In the genomic region with DNA sequence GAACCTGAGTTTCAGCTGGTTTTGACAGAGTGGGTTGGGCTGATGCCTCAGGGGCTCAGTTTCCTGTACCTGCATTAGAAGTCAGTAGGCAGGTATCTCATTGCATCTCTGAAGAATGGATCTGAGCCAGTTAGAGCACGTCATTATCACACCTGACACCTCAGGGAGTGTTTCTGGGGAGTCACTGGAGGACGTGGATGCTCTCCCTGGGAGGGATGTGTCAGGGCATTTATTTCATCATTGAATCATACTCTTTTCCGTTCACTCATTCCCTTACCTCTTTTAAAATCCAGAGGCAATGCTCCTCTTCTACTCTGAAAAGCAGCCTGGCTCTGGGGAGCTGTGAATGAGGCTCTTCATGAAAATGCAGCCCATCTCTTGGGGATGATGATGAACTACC, we compare ENCODE assay signal across 18 cellular contexts. TPM values are rescaled to one million over a fixed set of nuclear protein-coding genes. Genes with fewer than 3 reads are reported as not detected.
A peak's percentile ranks its signal among the peaks of the same experiment; 100 is the strongest.
DNase-seq lines count a peak whose midpoint lies in the region; ATAC-seq, FAIRE-seq and TF ChIP-seq lines count a peak whose summit lies in the region.
"Had no signal": no experiment of that assay in that cellular context is flagged by ENCODE, and none has a peak within 500 bp of the region (broad histone marks: within the 10 kb centered on the region; RNA-seq: fewer than 3 reads in every experiment).

No MANE protein-coding gene starts in this region.

- H3K27me3 ChIP-seq in body of pancreas (no peaks in the 10 kb centered on the region), keratinocyte (ENCODE audit: control insufficient read depth, extremely low read depth, insufficient read depth, low read length) (no peaks in the 10 kb centered on the region), stomach smooth muscle (ENCODE audit: control insufficient read depth in 1 of 2, insufficient read depth in 2 of 2, low read length in 2 of 2) (no peaks in the 10 kb centered on the region)

- peak overlapping the region; percentile 63 for H3K4me2 ChIP-seq in keratinocyte (ENCODE audit: control insufficient read depth, extremely low read depth, insufficient read depth, low read depth, low read length)
- H3K4me2 ChIP-seq: GM23338 had no signal

- H3K4me1 ChIP-seq in body of pancreas: peaks cover 53% of the 10 kb centered on the region
- peaks cover 47% of the 10 kb centered on the region for H3K4me1 ChIP-seq in keratinocyte (ENCODE audit: control insufficient read depth, extremely low read depth, insufficient read depth, low read length)
- peaks cover 60% of the 10 kb centered on the region for H3K4me1 ChIP-seq in stomach smooth muscle (ENCODE audit: control insufficient read depth, insufficient read depth, low read length)

- H3K4me3 ChIP-seq in body of pancreas (no peak overlapping the region), keratinocyte (ENCODE audit: control insufficient read depth in 2 of 3, extremely low read depth in 1 of 3, insufficient read depth in 2 of 3, low read depth in 1 of 3, low read length in 3 of 3) (peak overlapping the region in 1 of 3 experiments; percentile 1), stomach smooth muscle (ENCODE audit: low read length in 2 of 2) (peak overlapping the region in 1 of 2 donors; percentile 29)
- H3K4me3 ChIP-seq: GM23338, K562 had no signal

- no peak for TF ChIP-seq POLR2A in body of pancreas (IDR thresholded peaks at IDR 0.05)

- no peaks in the 10 kb centered on the region for H4K20me1 ChIP-seq in keratinocyte (ENCODE audit: control insufficient read depth, extremely low read depth, insufficient read depth, low read length)

- DNase-seq in HPDE6-E6E7 (ENCODE audit: extremely low spot score): peak; percentile 64
- no peak for DNase-seq in body of pancreas
- peak; percentile 72 for DNase-seq in keratinocyte (ENCODE audit: low read depth, low spot score)
- DNase-seq in GM20000 (ENCODE audit: low spot score): no peak
- DNase-seq in left lobe of liver (ENCODE audit: low spot score): no peak
- DNase-seq in foreskin melanocyte: no peak
- DNase-seq: activated CD4-positive, alpha-beta memory T cell treated with anti-CD3 and anti-CD28 coated beads, Interleukin-2, amount 10 ng/mL, durations not matched to agents 7 days and 5 days; activated T-cell treated with anti-CD3 and anti-CD28 coated beads, Interleukin-2, amount 50 U/mL, for 4 hours; GF-D8; nucleus accumbens; RPMI8226 had no signal

- peak; percentile 97 for FAIRE-seq in keratinocyte (lab: Jason Lieb, UNC)
- FAIRE-seq: D721Med, GM12891, K562 had no signal

- dilution Hi-C loops in keratinocyte (cut with MboI; ENCODE audit: extremely low pct_ligation_motif_present, low sequenced_read_pairs): no loop called here

- intact Hi-C loops in body of pancreas (cut with DNase I): no loop called here

- WGBS in body of pancreas, 2 donors: 50 to 58% methylated on average over 3 of the region's 3 CpGs

- peaks cover 34% of the 10 kb centered on the region for H3K79me2 ChIP-seq in keratinocyte (ENCODE audit: control insufficient read depth, insufficient read depth, low read length)

- TF ChIP-seq CTCF in body of pancreas (IDR thresholded peaks at IDR 0.05) (no peak), keratinocyte (optimal IDR thresholded peaks at IDR 0.05 in 1 of 3, IDR thresholded peaks at IDR 0.05 in 1 of 3, conservative IDR thresholded peaks at IDR 0.05 in 1 of 3; ENCODE audit: extremely low read depth in 1 of 3, insufficient read depth in 2 of 3, low read length in 3 of 3) (no peak), GM20000 (IDR thresholded peaks at IDR 0.05; ENCODE audit: extremely low read depth, missing control alignments) (no peak)

- peak overlapping the region in 3 of 4 donors; percentile 33 to 69 (median 54) for H3K27ac ChIP-seq in body of pancreas
- H3K27ac ChIP-seq in keratinocyte (ENCODE audit: control insufficient read depth, insufficient read depth, low read length): peak overlapping the region; percentile 81
- peak overlapping the region; percentile 99 for H3K27ac ChIP-seq in stomach smooth muscle (ENCODE audit: low read length)
- H3K27ac ChIP-seq: HL-60 had no signal

- H3K9me3 ChIP-seq in body of pancreas: no peaks in the 10 kb centered on the region
- H3K9me3 ChIP-seq in keratinocyte (ENCODE audit: control insufficient read depth, low read depth, low read length): no peaks in the 10 kb centered on the region
- H3K9me3 ChIP-seq in stomach smooth muscle (ENCODE audit: control insufficient read depth in 2 of 2, low read length in 2 of 2): peaks cover 0 to 3% of the 10 kb centered on the region in 2 donors

- H3K9ac ChIP-seq in keratinocyte (ENCODE audit: control insufficient read depth, extremely low read depth, insufficient read depth, low read length): peak overlapping the region; percentile 58
- peak overlapping the region; percentile 71 to 85 for H3K9ac ChIP-seq in stomach smooth muscle (ENCODE audit: low read length in 2 of 2)

- H3K36me3 ChIP-seq in body of pancreas (replicated peaks in 1 of 2; ENCODE audit: insufficient read depth in 1 of 2, low read depth in 2 of 2): no peaks in the 10 kb centered on the region
- H3K36me3 ChIP-seq in keratinocyte (ENCODE audit: control insufficient read depth in 2 of 2, extremely low read depth in 1 of 2, insufficient read depth in 2 of 2, low read length in 2 of 2): peaks cover 0 to 7% of the 10 kb centered on the region in 2 experiments
- H3K36me3 ChIP-seq in stomach smooth muscle (ENCODE audit: control insufficient read depth in 2 of 2, insufficient read depth in 2 of 2, low read length in 2 of 2): peaks cover 0 to 3% of the 10 kb centered on the region in 2 donors

- H2AFZ ChIP-seq in keratinocyte (ENCODE audit: control insufficient read depth, low read length): no peak overlapping the region
- H2AFZ ChIP-seq: GM23338 had no signal

- ATAC-seq in body of pancreas: no peak
- no peak for ATAC-seq in left lobe of liver
- no peak for ATAC-seq in GM18511 (IDR thresholded peaks at IDR 0.05; ENCODE audit: unreplicated experiment)
- ATAC-seq: activated T-cell treated with anti-CD3 and anti-CD28 coated beads, Interleukin-2, amount 50 U/mL, for 4 hours; GM23338; K562 had no signal

- H3K9me1 ChIP-seq in keratinocyte (ENCODE audit: control insufficient read depth, extremely low read depth, insufficient read depth, low read length): no peaks in the 10 kb centered on the region

RNA-seq across cellular contexts. Expression of a gene that starts 12.3 kb away (rescaled TPM):
- total RNA-seq in body of pancreas (10 to 100 TPM; 32.0 to 33.7 TPM), left lobe of liver (22.4 TPM)
- 21.1 to 47.8 TPM (median 28.9 TPM) in 3 replicates for polyA plus RNA-seq in keratinocyte
- 19.1 TPM for polyA plus RNA-seq in keratinocyte (2011; ENCODE audit: low read depth)
- polyA plus RNA-seq in keratinocyte (2011; cell fraction: cytosol; rRNA removed): 37.9 and 50.8 TPM in 2 replicates
- 28.1 and 28.2 TPM in 2 replicates for polyA plus RNA-seq in keratinocyte (2011; cell fraction: nucleus; rRNA removed)
- 18.1 and 37.9 TPM in 2 replicates for polyA plus RNA-seq in keratinocyte (2012; ENCODE audit: low replicate concordance)
- polyA minus RNA-seq in keratinocyte: 32.1 to 41.8 TPM (median 37.0 TPM) in 3 replicates
- 27.6 TPM for polyA minus RNA-seq in keratinocyte (2011; cell fraction: cytosol; rRNA and poly(A)+ RNA removed)
- polyA minus RNA-seq in keratinocyte (2011; cell fraction: nucleus; rRNA and poly(A)+ RNA removed): 16.5 and 37.0 TPM in 2 replicates
- polyA plus RNA-seq: K562 had no signal

Comparison
In these comparisons a context has a peak if more than half of its experiments do, and no peak if none do; other contexts are left out.
1. DNase-seq: peak in HPDE6-E6E7 (single experiment) and keratinocyte (single experiment); none in body of pancreas (0 of 4), GM20000 (single experiment), left lobe of liver (single experiment) and foreskin melanocyte (single experiment).
2. Peak in every context shown above with its lines, with median percentiles within 50 percentile points of each other: H3K27ac ChIP-seq.